2 cellular contexts compared by ENCODE assay signal in the genomic region with DNA sequence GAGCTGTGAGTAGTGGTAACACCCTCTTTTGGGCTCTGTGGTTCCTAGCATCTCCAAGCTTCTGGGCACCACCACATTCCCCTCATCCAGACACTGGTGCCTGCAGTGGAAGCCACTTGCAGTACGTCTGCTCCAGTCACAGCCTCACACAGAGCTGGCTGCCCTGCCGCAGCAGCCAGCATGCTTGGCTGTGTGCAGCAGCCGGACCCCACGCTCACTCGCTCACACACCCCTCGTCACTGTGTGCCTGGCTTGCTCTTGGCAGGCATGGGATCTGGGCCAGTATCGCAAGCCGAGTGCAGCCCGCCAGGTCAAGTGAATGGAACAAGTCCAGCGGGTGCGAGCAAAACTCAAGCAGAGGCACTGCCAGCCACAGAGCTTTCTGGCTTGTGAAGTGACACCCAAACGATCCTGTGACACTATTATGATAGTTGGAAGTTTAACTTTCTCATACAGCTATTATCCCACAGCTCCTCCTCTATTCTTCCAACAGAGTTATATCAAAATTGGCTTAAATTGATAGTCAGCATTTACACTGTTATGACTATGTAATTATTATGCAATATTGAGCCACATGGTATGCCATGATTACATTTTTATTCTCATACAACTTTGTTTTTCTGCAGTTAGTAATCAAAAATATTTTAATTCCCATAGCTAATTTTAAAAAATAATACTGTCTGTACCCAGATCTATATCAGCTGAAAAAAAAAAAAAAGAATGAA.
TF ChIP-seq lines count a peak whose summit lies in the region.

No MANE protein-coding gene starts in this region.

TF ChIP-seq in IMR-90, 13 proteins besides CTCF, POLR2A, EP300 and RAD21:
- TF ChIP-seq CEBPB (IDR thresholded peaks at IDR 0.05; ENCODE audit: low read depth, low read length) (0 out of 2 replicates have a peak, but pooled peaks have one; percentile 31), MAFK (IDR thresholded peaks at IDR 0.05; ENCODE audit: low read depth, low read length) (no peak), RCOR1 (IDR thresholded peaks at IDR 0.05; ENCODE audit: insufficient replicate concordance, low read length) (no peak)

TF ChIP-seq in K562, 482 proteins besides CTCF, POLR2A, EP300 and RAD21:
- peak; percentile 39; the same call in 1 of the 2 replicates for TF ChIP-seq CEBPB (tag; IDR thresholded peaks at IDR 0.05)
- TF ChIP-seq FOS (IDR thresholded peaks at IDR 0.05; ENCODE audit: extremely low read depth, insufficient read length), result no peak
- peak; percentile 63 for TF ChIP-seq ZNF316 (IDR thresholded peaks at IDR 0.05)
- no peak for TF ChIP-seq ZNF561 (CRISPR knock-in tag; conservative IDR thresholded peaks at IDR 0.05)
- TF ChIP-seq CEBPG (CRISPR knock-in tag; IDR thresholded peaks at IDR 0.05), result no peak
- TF ChIP-seq CEBPG (tag; conservative IDR thresholded peaks at IDR 0.05 in 1 of 2, IDR thresholded peaks at IDR 0.05 in 1 of 2), result peak in 1 of 2 experiments; percentile 65; a peak in 3 of 4 replicates
- TF ChIP-seq RBBP5 (IDR thresholded peaks at IDR 0.05; ENCODE audit: borderline replicate concordance, insufficient read depth, low read length, poor library complexity, severe bottlenecking), result no peak
- TF ChIP-seq, protein P1, sequence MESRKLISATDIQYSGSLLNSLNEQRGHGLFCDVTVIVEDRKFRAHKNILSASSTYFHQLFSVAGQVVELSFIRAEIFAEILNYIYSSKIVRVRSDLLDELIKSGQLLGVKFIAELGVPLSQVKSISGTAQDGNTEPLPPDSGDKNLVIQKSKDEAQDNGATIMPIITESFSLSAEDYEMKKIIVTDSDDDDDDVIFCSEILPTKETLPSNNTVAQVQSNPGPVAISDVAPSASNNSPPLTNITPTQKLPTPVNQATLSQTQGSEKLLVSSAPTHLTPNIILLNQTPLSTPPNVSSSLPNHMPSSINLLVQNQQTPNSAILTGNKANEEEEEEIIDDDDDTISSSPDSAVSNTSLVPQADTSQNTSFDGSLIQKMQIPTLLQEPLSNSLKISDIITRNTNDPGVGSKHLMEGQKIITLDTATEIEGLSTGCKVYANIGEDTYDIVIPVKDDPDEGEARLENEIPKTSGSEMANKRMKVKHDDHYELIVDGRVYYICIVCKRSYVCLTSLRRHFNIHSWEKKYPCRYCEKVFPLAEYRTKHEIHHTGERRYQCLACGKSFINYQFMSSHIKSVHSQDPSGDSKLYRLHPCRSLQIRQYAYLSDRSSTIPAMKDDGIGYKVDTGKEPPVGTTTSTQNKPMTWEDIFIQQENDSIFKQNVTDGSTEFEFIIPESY (CRISPR knock-in tag; IDR thresholded peaks at IDR 0.05), result no peak
TF ChIP-seq in K562: peak in this region for 3.
